In genomic region chr11:7584910-7585309, GRCh38 we compare ENCODE assay signal across 20 cellular contexts.
"Had no signal": no experiment of that assay in that cellular context is flagged by ENCODE, and none has a peak within 500 bp of the region (broad histone marks: within the 10 kb centered on the region; RNA-seq: fewer than 3 reads in every experiment).

No MANE protein-coding gene starts in this region.

- H3K27ac ChIP-seq: epithelial cell of prostate, esophagus muscularis mucosa, heart right ventricle, left lung, lower lobe of right lung, spleen had no signal

- FAIRE-seq: islet of Langerhans had no signal

- DNase-seq: central memory CD4-positive, alpha-beta T cell; effector memory CD8-positive, alpha-beta T cell; gastrocnemius medialis; heart right ventricle; hypothalamus; left lung; lower lobe of right lung; natural killer cell; ovary; retina; spleen; stimulated activated CD4-positive, alpha-beta T cell treated with anti-CD3 and anti-CD28 coated beads, Interleukin-15, amount 100 ng/mL, for 24 hours; stimulated activated CD4-positive, alpha-beta T cell treated with anti-CD3 and anti-CD28 coated beads, Interleukin-1b, Interleukin-23, amount 100 ng/mL, for 48 hours; stimulated activated CD4-positive, alpha-beta T cell treated with anti-CD3 and anti-CD28 coated beads, Interleukin-4, amount 100 ng/mL, for 24 hours; transverse colon had no signal

- H3K27me3 ChIP-seq: esophagus muscularis mucosa, gastrocnemius medialis, heart right ventricle, left lung, ovary, transverse colon had no signal

- H3K9me3 ChIP-seq: esophagus muscularis mucosa, gastrocnemius medialis, heart right ventricle, left lung, lower lobe of right lung, ovary, spleen, transverse colon had no signal

- ATAC-seq: effector memory CD8-positive, alpha-beta T cell; gastrocnemius medialis; heart right ventricle; left lung; lower lobe of right lung; natural killer cell; sciatic nerve; stimulated activated memory B cell treated with anti-CD40 and anti-IgM and Interleukin-4, amounts not matched to agents 10 μg/mL and 1 μg/mL and 100 μg/mL, for 72 hours had no signal

- H3K36me3 ChIP-seq: esophagus muscularis mucosa, gastrocnemius medialis, heart right ventricle, left lung, lower lobe of right lung, ovary, spleen, transverse colon had no signal

- H3K4me3 ChIP-seq: esophagus muscularis mucosa, gastrocnemius medialis, heart right ventricle, left lung, lower lobe of right lung, ovary, spleen, transverse colon had no signal
